8 cellular contexts compared by ENCODE assay signal in genomic region chr14:23556700-23557440, GRCh38. TPM values are rescaled to one million over a fixed set of nuclear protein-coding genes. Genes with fewer than 3 reads are reported as not detected.
DNase-seq lines count a peak whose midpoint lies in the region; ATAC-seq and TF ChIP-seq lines count a peak whose summit lies in the region.

No MANE protein-coding gene starts in this region.

- H2AFZ ChIP-seq in PC-3 (ENCODE audit: low read length) = peak overlapping the region; percentile 85

- H3K27ac ChIP-seq in PC-3 (ENCODE audit: low read length) (peak overlapping the region; percentile 60), epithelial cell of prostate (peak overlapping the region; percentile 70)

- ATAC-seq in PC-3 (peak; percentile 10; the same call in 1 of the 2 replicates), HG02678 (IDR thresholded peaks at IDR 0.05; ENCODE audit: unreplicated experiment) (no peak), HG02642 (IDR thresholded peaks at IDR 0.05; ENCODE audit: poor library complexity, unreplicated experiment) (no peak)

- no peaks in the 10 kb centered on the region for H3F3A ChIP-seq in PC-3 (ENCODE audit: low read length, unreplicated experiment)

- peak overlapping the region; percentile 85 for H3K4me3 ChIP-seq in PC-3 (ENCODE audit: low read length)

- BruUV-seq in PC-3 (replicated peaks; lab: Mats Ljungman, UMichigan) = no TSS peak

- DNase-seq in PC-3 (peak; percentile 28), epithelial cell of prostate (ENCODE audit: low read depth, low spot score) (no peak), progenitor cell of endocrine pancreas (ENCODE audit: low spot score, unreplicated experiment) (no peak), GM19240 (ENCODE audit: insufficient read length, low spot score) (no peak), cerebellum (ENCODE audit: low spot score) (no peak)

- TF ChIP-seq POLR2A in GM15510 (IDR thresholded peaks at IDR 0.05; ENCODE audit: borderline replicate concordance, extremely low read depth, insufficient read length) = peak; percentile 23

- H3K4me2 ChIP-seq in PC-3 (ENCODE audit: low read length) = peak overlapping the region; percentile 92

- peaks cover 18% of the 10 kb centered on the region for H3K4me1 Mint-ChIP-seq in progenitor cell of endocrine pancreas (ENCODE audit: low read depth)

- H3K36me3 Mint-ChIP-seq in progenitor cell of endocrine pancreas (ENCODE audit: insufficient read depth) = peaks cover 11% of the 10 kb centered on the region

- intact Hi-C loops in PC-3 (cut with micrococcal nuclease) = loop anchor here (10.0 kb wide), 1 partner anchor 482 kb away; no protein-coding TSS in a partner anchor

- CTCF ChIA-PET in PC-3 (lab: Charles Lee) = interaction anchor here (0.6 kb wide), 1 partner anchor 551 kb away, joined by 3 read pairs; no protein-coding TSS in a partner anchor

- H3K9ac ChIP-seq in PC-3 (ENCODE audit: low read length) = peak overlapping the region; percentile 90

- no peaks in the 10 kb centered on the region for H3K27me3 Mint-ChIP-seq in progenitor cell of endocrine pancreas

- H4K20me1 ChIP-seq in PC-3 (ENCODE audit: low read length) = no peaks in the 10 kb centered on the region

- no peaks in the 10 kb centered on the region for H3K9me2 ChIP-seq in PC-3 (replicated peaks; ENCODE audit: low read length)

- H3K4me3 Mint-ChIP-seq in progenitor cell of endocrine pancreas (ENCODE audit: low read depth) = peak overlapping the region; percentile 93

- H3K9me3 ChIP-seq in PC-3 (ENCODE audit: low read length) = no peaks in the 10 kb centered on the region

- peaks cover 9% of the 10 kb centered on the region; the same call in 1 of the 2 replicates for H3K36me3 ChIP-seq in PC-3 (ENCODE audit: low read depth, low read length)

- H3K9me3 Mint-ChIP-seq in progenitor cell of endocrine pancreas (ENCODE audit: low read depth) = no peaks in the 10 kb centered on the region

- POLR2A ChIA-PET in PC-3 (lab: Charles Lee; ENCODE audit: unreplicated experiment) = no interaction called here

- TF ChIP-seq CTCF in PC-3 (conservative IDR thresholded peaks at IDR 0.05; ENCODE audit: low read depth, low read length) = no peak
- TF ChIP-seq CTCF in progenitor cell of endocrine pancreas (IDR thresholded peaks at IDR 0.05; ENCODE audit: unreplicated experiment) = no peak

- no peaks in the 10 kb centered on the region for H3K27me3 ChIP-seq in PC-3 (ENCODE audit: low read length)

- peak overlapping the region; percentile 95 for H3K27ac Mint-ChIP-seq in progenitor cell of endocrine pancreas

- peaks cover 26% of the 10 kb centered on the region for H3K79me2 ChIP-seq in PC-3 (ENCODE audit: low read length)

- H3K4me1 ChIP-seq in PC-3 (ENCODE audit: insufficient read depth, low read length) = peaks cover 25% of the 10 kb centered on the region; the same call in 1 of the 2 replicates

RNA-seq across cellular contexts. Expression of gene THTPA, which starts 0.8 kb away (rescaled TPM):
- total RNA-seq in PC-3 (2014; rRNA removed) (13.0 and 27.2 TPM in 2 replicates), progenitor cell of endocrine pancreas (17.3 and 20.6 TPM in 2 replicates), cerebellum (10.0 TPM)

RNA-seq across cellular contexts. Expression of gene ZFHX2, which starts 5.3 kb away (rescaled TPM):
- total RNA-seq in PC-3 (2014; rRNA removed) (0.55 and 1.4 TPM in 2 replicates), progenitor cell of endocrine pancreas (13.6 and 16.4 TPM in 2 replicates), cerebellum (4.2 TPM)

RNA-seq across cellular contexts. Expression of gene AP1G2, which starts 10.7 kb away (rescaled TPM):
- total RNA-seq in PC-3 (2014; rRNA removed) (69.7 and 71.7 TPM in 2 replicates), progenitor cell of endocrine pancreas (262 and 268 TPM in 2 replicates), cerebellum (27.5 TPM)

RNA-seq across cellular contexts. Expression of gene JPH4, which starts 21.7 kb away (rescaled TPM):
- not detected in 2 replicates for total RNA-seq in PC-3 (2014; rRNA removed)
- not detected in 2 replicates for total RNA-seq in progenitor cell of endocrine pancreas
- total RNA-seq in cerebellum = 33.3 TPM
